1 cellular context compared by ENCODE assay signal in genomic region chr4:186642530-186642929, GRCh38.
TF ChIP-seq lines count a peak whose summit lies in the region.

No MANE protein-coding gene starts in this region.

TF ChIP-seq in WTC11, 78 proteins besides CTCF, POLR2A, EP300 and RAD21 (continued from another document):
- no peak for TF ChIP-seq AFF4 (CRISPR knock-in tag; IDR thresholded peaks at IDR 0.05; ENCODE audit: borderline replicate concordance)
- no peak for TF ChIP-seq MLX (CRISPR knock-in tag; IDR thresholded peaks at IDR 0.05)
- TF ChIP-seq ZNF416 (CRISPR knock-in tag; IDR thresholded peaks at IDR 0.05): no peak
- no peak for TF ChIP-seq ZMAT4 (CRISPR knock-in tag; IDR thresholded peaks at IDR 0.05)
- no peak for TF ChIP-seq ZNF425 (CRISPR knock-in tag; conservative IDR thresholded peaks at IDR 0.05)
- no peak for TF ChIP-seq GABPB1 (CRISPR knock-in tag; IDR thresholded peaks at IDR 0.05)
- no peak for TF ChIP-seq ZNF423 (CRISPR knock-in tag; IDR thresholded peaks at IDR 0.05)
- TF ChIP-seq IRF2 (CRISPR knock-in tag; IDR thresholded peaks at IDR 0.05; ENCODE audit: borderline replicate concordance, low read depth): no peak
- TF ChIP-seq TEAD4 (CRISPR knock-in tag; IDR thresholded peaks at IDR 0.05): no peak
- no peak for TF ChIP-seq ATF3 (CRISPR knock-in tag; conservative IDR thresholded peaks at IDR 0.05)
- no peak for TF ChIP-seq MYBL2 (CRISPR knock-in tag; IDR thresholded peaks at IDR 0.05)
- no peak for TF ChIP-seq ZNF263 (CRISPR knock-in tag; IDR thresholded peaks at IDR 0.05; ENCODE audit: low read depth)
- TF ChIP-seq TEAD1 (CRISPR knock-in tag; IDR thresholded peaks at IDR 0.05): no peak
- no peak for TF ChIP-seq FOXJ3 (CRISPR knock-in tag; IDR thresholded peaks at IDR 0.05; ENCODE audit: borderline replicate concordance)
